Comparison of ENCODE assay signal across 1 cellular context in genomic region chr17:2609091-2609490, GRCh38.
TF ChIP-seq lines count a peak whose summit lies in the region.

No MANE protein-coding gene starts in this region.

TF ChIP-seq in GM23338, 12 proteins besides CTCF, POLR2A, EP300 and RAD21:
- TF ChIP-seq ZNF462 (CRISPR knock-in tag; IDR thresholded peaks at IDR 0.05) = no peak
- no peak for TF ChIP-seq EZH2phosphoT487 (IDR thresholded peaks at IDR 0.05; ENCODE audit: unreplicated experiment)
- no peak for TF ChIP-seq NANOG (IDR thresholded peaks at IDR 0.05; ENCODE audit: borderline replicate concordance)
- no peak for TF ChIP-seq JUNB (IDR thresholded peaks at IDR 0.05; ENCODE audit: unreplicated experiment)
- no peak for TF ChIP-seq REST (IDR thresholded peaks at IDR 0.05; ENCODE audit: unreplicated experiment)
- TF ChIP-seq POLR2AphosphoS5 (IDR thresholded peaks at IDR 0.05; ENCODE audit: low read depth) = no peak
- TF ChIP-seq STAT1 (IDR thresholded peaks at IDR 0.05; ENCODE audit: unreplicated experiment) = no peak
- TF ChIP-seq ZNF331 (CRISPR knock-in tag; IDR thresholded peaks at IDR 0.05; ENCODE audit: low read depth) = no peak
- TF ChIP-seq EZH2 (IDR thresholded peaks at IDR 0.05; ENCODE audit: low read depth, unreplicated experiment) = no peak
- TF ChIP-seq CREB1 (CRISPR knock-in tag; IDR thresholded peaks at IDR 0.05; ENCODE audit: low read depth) = no peak
- no peak for TF ChIP-seq ZNF114 (CRISPR knock-in tag; IDR thresholded peaks at IDR 0.05)
- no peak for TF ChIP-seq ETS1 (IDR thresholded peaks at IDR 0.05)
